Comparison of ENCODE assay signal across 17 cellular contexts in genomic region chrX:24276011-24276410, GRCh38. TPM values are rescaled to one million over a fixed set of nuclear protein-coding genes. Genes with fewer than 3 reads are reported as not detected.
"Had no signal": no experiment of that assay in that cellular context is flagged by ENCODE, and none has a peak within 500 bp of the region (broad histone marks: within the 10 kb centered on the region; RNA-seq: fewer than 3 reads in every experiment).

No MANE protein-coding gene starts in this region.

- H3K27me3 ChIP-seq: ascending aorta, transverse colon had no signal

- H3K4me3 ChIP-seq: ascending aorta, heart left ventricle, mucosa of descending colon, transverse colon had no signal

- H3K36me3 ChIP-seq: ascending aorta, heart left ventricle, transverse colon had no signal

- H3K9me3 ChIP-seq: ascending aorta, heart left ventricle, mucosa of descending colon, transverse colon had no signal

- H3K27ac ChIP-seq: ascending aorta, heart left ventricle, transverse colon had no signal

- ATAC-seq: activated CD4-positive, alpha-beta T cell treated with anti-CD3 and anti-CD28 coated beads for 36 hours; activated CD8-positive, alpha-beta T cell treated with anti-CD3 and anti-CD28 coated beads for 36 hours; activated T-cell treated with anti-CD3 and anti-CD28 coated beads, Interleukin-2, amount 50 U/mL, for 72 hours; heart left ventricle; mucosa of descending colon; naive thymus-derived CD8-positive, alpha-beta T cell; right cardiac atrium; stimulated activated naive B cell treated with anti-CD40 and anti-IgM and Interleukin-4, amounts not matched to agents 10 μg/mL and 1 μg/mL and 100 μg/mL, for 72 hours had no signal

- DNase-seq: activated CD4-positive, alpha-beta T cell treated with anti-CD3 and anti-CD28 coated beads for 36 hours; activated CD8-positive, alpha-beta memory T cell treated with anti-CD3 and anti-CD28 coated beads, Interleukin-2, amount 50 U/mL, for 4 hours; activated CD8-positive, alpha-beta T cell treated with anti-CD3 and anti-CD28 coated beads for 36 hours; activated gamma-delta T cell treated with Interleukin-2 at 50 U/mL for 16 hours; activated naive CD8-positive, alpha-beta T cell treated with anti-CD3 and anti-CD28 coated beads, Interleukin-2, amount 10 ng/mL, durations not matched to agents 7 days and 5 days; activated T-cell treated with anti-CD3 and anti-CD28 coated beads, Interleukin-2, amount 50 U/mL, for 72 hours; foreskin melanocyte; heart left ventricle; mucosa of descending colon; naive thymus-derived CD8-positive, alpha-beta T cell; nucleus accumbens; right cardiac atrium; stimulated activated naive B cell treated with anti-CD40 and anti-IgM and Interleukin-4, amounts not matched to agents 10 μg/mL and 1 μg/mL and 100 μg/mL, for 72 hours; transverse colon had no signal

- H3K4me1 ChIP-seq: ascending aorta, heart left ventricle, transverse colon had no signal

RNA-seq across cellular contexts. Expression of gene SUPT20HL2, which starts 37.9 kb away (rescaled TPM):
- total RNA-seq: activated CD4-positive, alpha-beta T cell treated with anti-CD3 and anti-CD28 coated beads for 36 hours; activated CD8-positive, alpha-beta T cell treated with anti-CD3 and anti-CD28 coated beads for 36 hours; activated naive CD8-positive, alpha-beta T cell treated with anti-CD3 and anti-CD28 coated beads, Interleukin-2, amount 10 ng/mL, durations not matched to agents 7 days and 5 days; activated T-cell treated with anti-CD3 and anti-CD28 coated beads, Interleukin-2, amount 50 U/mL, for 72 hours; naive thymus-derived CD8-positive, alpha-beta T cell; progenitor cell of endocrine pancreas; right cardiac atrium; subcutaneous adipose tissue; transverse colon had no signal
